In genomic region chr20:17225891-17226409, GRCh38 we compare ENCODE assay signal across 9 cellular contexts. TPM values are rescaled to one million over a fixed set of nuclear protein-coding genes. Genes with fewer than 3 reads are reported as not detected.
DNase-seq lines count a peak whose midpoint lies in the region; ATAC-seq and TF ChIP-seq lines count a peak whose summit lies in the region.
"Had no signal": no experiment of that assay in that cellular context is flagged by ENCODE, and none has a peak within 500 bp of the region (broad histone marks: within the 10 kb centered on the region; RNA-seq: fewer than 3 reads in every experiment).

No MANE protein-coding gene starts in this region.

- H3K9me3 ChIP-seq in cardiac muscle cell (ENCODE audit: low read depth) = no peaks in the 10 kb centered on the region
- no peaks in the 10 kb centered on the region for H3K9me3 ChIP-seq in mucosa of descending colon
- H3K9me3 ChIP-seq in vagina = no peaks in the 10 kb centered on the region

- H3K36me3 ChIP-seq in cardiac muscle cell (no peaks in the 10 kb centered on the region), mucosa of descending colon (ENCODE audit: low read depth) (no peaks in the 10 kb centered on the region), vagina (no peaks in the 10 kb centered on the region)

- H3K4me3 Mint-ChIP-seq in chondrocyte (ENCODE audit: unreplicated experiment) = peak overlapping the region; percentile 69

- H3K4me1 Mint-ChIP-seq in chondrocyte (ENCODE audit: low read depth) = peaks cover 18% of the 10 kb centered on the region

- TF ChIP-seq CTCF in cardiac muscle cell (IDR thresholded peaks at IDR 0.05; ENCODE audit: low read depth, low read length) (no peak), chondrocyte (IDR thresholded peaks at IDR 0.05) (no peak), mucosa of descending colon (IDR thresholded peaks at IDR 0.05) (no peak), vagina (IDR thresholded peaks at IDR 0.05) (no peak)

- ATAC-seq in Right ventricle myocardium superior (ENCODE audit: poor library complexity) (no peak), mucosa of descending colon (no peak), GM18519 (IDR thresholded peaks at IDR 0.05; ENCODE audit: low FRiP score, unreplicated experiment) (no peak), HG02981 (IDR thresholded peaks at IDR 0.05; ENCODE audit: unreplicated experiment) (no peak), HG03280 (IDR thresholded peaks at IDR 0.05; ENCODE audit: unreplicated experiment) (no peak)

- H3K4me3 ChIP-seq in cardiac muscle cell (peak overlapping the region; percentile 12), mucosa of descending colon (no peak overlapping the region), vagina (peak overlapping the region; percentile 33 to 35)

- peaks cover 74% of the 10 kb centered on the region for H3K27me3 Mint-ChIP-seq in chondrocyte (ENCODE audit: low read depth)

- no peaks in the 10 kb centered on the region for H3K9me3 Mint-ChIP-seq in chondrocyte (ENCODE audit: low read depth)

- H3K4me1 ChIP-seq in cardiac muscle cell (ENCODE audit: low read depth) (peaks cover 8% of the 10 kb centered on the region), mucosa of descending colon (ENCODE audit: low read depth) (no peaks in the 10 kb centered on the region), vagina (peaks cover 14% of the 10 kb centered on the region)

- peaks cover 79% of the 10 kb centered on the region for H3K27me3 ChIP-seq in cardiac muscle cell
- no peaks in the 10 kb centered on the region for H3K27me3 ChIP-seq in vagina

- no peaks in the 10 kb centered on the region for H3K36me3 Mint-ChIP-seq in chondrocyte (ENCODE audit: low read depth)

- intact Hi-C loops in Right ventricle myocardium superior (cut with DNase I) (no loop called here), mucosa of descending colon (cut with DNase I, micrococcal nuclease) (no loop called here), vagina (cut with DNase I) (no loop called here)

- H3K27ac ChIP-seq in cardiac muscle cell = no peak overlapping the region
- H3K27ac ChIP-seq in vagina = no peak overlapping the region
- H3K27ac ChIP-seq: C4-2B had no signal

- TF ChIP-seq POLR2A in vagina (IDR thresholded peaks at IDR 0.05) = no peak

- peak in 1 of 2 donors; percentile 22 for DNase-seq in cardiac muscle cell (ENCODE audit: low read depth in 1 of 2, low spot score in 1 of 2)
- DNase-seq in Right ventricle myocardium superior = no peak
- peak; percentile 76 for DNase-seq in chondrocyte (ENCODE audit: low spot score)
- DNase-seq in mucosa of descending colon = peak in 2 of 3 donors; percentile 21 to 45
- no peak for DNase-seq in vagina (ENCODE audit: extremely low spot score in 2 of 2)

- no peak overlapping the region for H3K27ac Mint-ChIP-seq in chondrocyte (ENCODE audit: unreplicated experiment)

RNA-seq across cellular contexts. Expression of gene PCSK2, which starts 0.9 kb away (rescaled TPM):
- total RNA-seq in cardiac muscle cell = 0.12 and 0.18 TPM in 2 replicates
- 0.66 TPM in 1 of 2 replicates, not detected in the other for polyA plus RNA-seq in cardiac muscle cell
- 0.86 TPM for total RNA-seq in Right ventricle myocardium superior
- total RNA-seq in chondrocyte = not detected in 3 replicates
- total RNA-seq in mucosa of descending colon = 1 to 10 TPM in 2 of 3 donors, under 1 TPM in 1; 0.48 to 5.6 (median 1.4) TPM
- 0.98 TPM for total RNA-seq in vagina

Comparison
In these comparisons a context has a peak if more than half of its experiments do, and no peak if none do; other contexts are left out.
1. DNase-seq: peak in chondrocyte (single experiment) and mucosa of descending colon (2 of 3); none in Right ventricle myocardium superior (single experiment) and vagina (0 of 2).